In genomic region chr11:36458129-36458918, GRCh38 we compare ENCODE assay signal across 15 cellular contexts. TPM values are rescaled to one million over a fixed set of nuclear protein-coding genes. Genes with fewer than 3 reads are reported as not detected.
A peak's percentile ranks its signal among the peaks of the same experiment; 100 is the strongest.
DNase-seq lines count a peak whose midpoint lies in the region; ATAC-seq and TF ChIP-seq lines count a peak whose summit lies in the region.
"Had no signal": no experiment of that assay in that cellular context is flagged by ENCODE, and none has a peak within 500 bp of the region (broad histone marks: within the 10 kb centered on the region; RNA-seq: fewer than 3 reads in every experiment).

No MANE protein-coding gene starts in this region.

- no peaks in the 10 kb centered on the region for H3K27me3 ChIP-seq in upper lobe of right lung

- no peak overlapping the region for H3K4me3 ChIP-seq in upper lobe of right lung
- H3K4me3 ChIP-seq: PC-9 had no signal

- no peak overlapping the region for H3K27ac ChIP-seq in upper lobe of right lung
- H3K27ac ChIP-seq: PC-9 had no signal

- TF ChIP-seq CTCF in natural killer cell (IDR thresholded peaks at IDR 0.05), result no peak
- no peak for TF ChIP-seq CTCF in upper lobe of right lung (IDR thresholded peaks at IDR 0.05)
- no peak for TF ChIP-seq CTCF in omental fat pad (IDR thresholded peaks at IDR 0.05)

- peak; percentile 12 for DNase-seq in NCI-H510A treated with DMSO at 0.1 percent for 48 hours (lab: John Stamatoyannopoulos, UW)
- DNase-seq in NCI-H510A (lab: John Stamatoyannopoulos, UW), result no peak
- no peak for DNase-seq in central memory CD8-positive, alpha-beta T cell (ENCODE audit: low spot score in 2 of 2)
- DNase-seq in natural killer cell, result no peak
- DNase-seq in upper lobe of right lung, result no peak
- DNase-seq in omental fat pad (ENCODE audit: low spot score), result no peak
- DNase-seq in NCI-H1092 treated with DMSO at 0.1 percent for 48 hours (lab: John Stamatoyannopoulos, UW), result no peak
- DNase-seq: DND-41, GDM1, MV-4-11, NCI-H1436, NCI-H2081 treated with DMSO at 0.1 percent for 48 hours, NCI-H226, PC-9 had no signal

- no peaks in the 10 kb centered on the region for H3K27me3 Mint-ChIP-seq in central memory CD8-positive, alpha-beta T cell
- H3K27me3 Mint-ChIP-seq in natural killer cell (ENCODE audit: low read depth in 2 of 2), result no peaks in the 10 kb centered on the region

- no peak for ATAC-seq in central memory CD8-positive, alpha-beta T cell (replicated peaks; ENCODE audit: extremely low read depth, poor library complexity, severe bottlenecking)
- ATAC-seq in natural killer cell (no peak), upper lobe of right lung (peak; percentile 83), HG02610 (IDR thresholded peaks at IDR 0.05; ENCODE audit: unreplicated experiment) (no peak), omental fat pad (ENCODE audit: low FRiP score) (no peak)

- H3K4me1 ChIP-seq in upper lobe of right lung, result peaks cover 20% of the 10 kb centered on the region

- no peak overlapping the region for H3K4me3 Mint-ChIP-seq in central memory CD8-positive, alpha-beta T cell
- no peak overlapping the region for H3K4me3 Mint-ChIP-seq in natural killer cell

- intact Hi-C loops in natural killer cell (cut with micrococcal nuclease), result no loop called here
- intact Hi-C loops in upper lobe of right lung (cut with DNase I), result no loop called here

- peaks cover 48% of the 10 kb centered on the region for H3K36me3 Mint-ChIP-seq in central memory CD8-positive, alpha-beta T cell (ENCODE audit: insufficient read depth)
- peaks cover 28% of the 10 kb centered on the region for H3K36me3 Mint-ChIP-seq in natural killer cell

- peaks cover 7% of the 10 kb centered on the region for H3K36me3 ChIP-seq in upper lobe of right lung

- H3K27ac Mint-ChIP-seq in central memory CD8-positive, alpha-beta T cell (ENCODE audit: low read depth), result peak overlapping the region; percentile 71
- H3K27ac Mint-ChIP-seq in natural killer cell, result peak overlapping the region; percentile 53 to 88

- no peaks in the 10 kb centered on the region for H3K9me3 ChIP-seq in upper lobe of right lung

- peaks cover 48% of the 10 kb centered on the region for H3K4me1 Mint-ChIP-seq in central memory CD8-positive, alpha-beta T cell
- H3K4me1 Mint-ChIP-seq in natural killer cell, result peaks cover 77 to 79% of the 10 kb centered on the region in 2 donors

- H3K9me3 Mint-ChIP-seq in central memory CD8-positive, alpha-beta T cell, result no peaks in the 10 kb centered on the region
- no peaks in the 10 kb centered on the region for H3K9me3 Mint-ChIP-seq in natural killer cell

RNA-seq across cellular contexts. Expression of gene TRAF6, which starts 51.7 kb away (rescaled TPM):
- total RNA-seq in natural killer cell (10 to 100 TPM; 37.9 to 43.3 (median 40.2) TPM), upper lobe of right lung (13.5 TPM), omental fat pad (10 to 100 TPM; 10.1 to 17.5 (median 13.9) TPM)
